8 cellular contexts compared by ENCODE assay signal in the genomic region with DNA sequence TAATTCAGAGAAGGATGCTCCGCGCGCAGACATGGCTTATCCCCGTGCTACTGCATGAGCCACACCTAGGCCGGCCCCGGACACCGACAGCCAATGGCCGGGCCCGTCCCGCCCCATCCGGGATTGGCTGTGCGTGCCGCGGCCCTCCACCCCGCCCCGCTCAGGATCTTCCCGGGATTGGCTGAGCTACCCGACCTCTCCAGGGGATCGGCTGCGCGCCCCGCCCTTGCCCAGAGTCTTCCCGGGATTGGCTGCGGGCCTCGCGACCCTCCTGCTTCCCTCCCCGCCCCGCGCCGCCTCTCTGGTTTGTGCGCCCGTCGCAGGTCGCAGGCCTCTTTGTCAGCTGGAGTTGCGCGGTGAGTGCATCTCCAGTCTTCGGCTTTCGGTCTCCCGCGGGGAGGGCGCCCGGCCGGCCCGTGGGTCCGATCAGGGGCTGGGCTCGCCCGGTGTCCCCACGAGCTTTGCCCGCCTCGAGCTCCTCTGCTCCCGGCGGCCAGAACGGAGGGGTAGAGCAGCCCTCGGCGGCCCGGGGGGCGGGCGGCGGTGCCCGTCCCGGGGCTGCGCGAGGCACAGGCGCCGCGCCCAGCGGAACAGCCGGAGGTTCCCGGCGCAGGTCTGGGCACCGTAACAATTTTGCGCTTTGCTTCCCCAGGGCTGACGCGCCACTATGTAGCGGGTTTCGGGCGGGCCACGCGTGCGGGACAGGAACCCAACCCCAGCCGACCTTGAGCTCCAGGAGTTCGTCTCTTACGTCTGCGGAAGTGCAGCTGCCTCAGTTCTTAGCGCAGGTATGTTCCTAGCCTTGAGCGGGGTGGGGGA. TPM values are rescaled to one million over a fixed set of nuclear protein-coding genes. Genes with fewer than 3 reads are reported as not detected.
A peak's percentile ranks its signal among the peaks of the same experiment; 100 is the strongest.
DNase-seq lines count a peak whose midpoint lies in the region; ATAC-seq and TF ChIP-seq lines count a peak whose summit lies in the region.

No MANE protein-coding gene starts in this region.

- CTCF ChIA-PET in RWPE1 (lab: Yijun Ruan, JAX), result interaction anchor here (1.0 to 1.5 kb wide), 2 partner anchors 167 to 271 kb away, joined by 4 to 7 read pairs; no protein-coding TSS in a partner anchor

- H3K36me3 Mint-ChIP-seq in natural killer cell treated with Interleukin-12 subunit alpha and Interleukin-12 subunit beta and Interleukin-15 and Interleukin-18, amount 100 ng/mL, for 72 hours, result peaks cover 21% of the 10 kb centered on the region

- no peaks in the 10 kb centered on the region for H3K9me3 Mint-ChIP-seq in natural killer cell treated with Interleukin-12 subunit alpha and Interleukin-12 subunit beta and Interleukin-15 and Interleukin-18, amount 100 ng/mL, for 72 hours

- POLR2A ChIA-PET in RWPE1 (lab: Yijun Ruan, JAX; ENCODE audit: low non-redundant PET), result interaction anchor here (0.5 to 1.6 kb wide), 10 partner anchors 10 to 342 kb away, joined by 3 to 19 read pairs (median 3); no protein-coding TSS in a partner anchor

- H3K4me3 Mint-ChIP-seq in natural killer cell treated with Interleukin-12 subunit alpha and Interleukin-12 subunit beta and Interleukin-15 and Interleukin-18, amount 100 ng/mL, for 72 hours, result peak overlapping the region; percentile 92

- H3K27ac Mint-ChIP-seq in natural killer cell treated with Interleukin-12 subunit alpha and Interleukin-12 subunit beta and Interleukin-15 and Interleukin-18, amount 100 ng/mL, for 72 hours, result peak overlapping the region; percentile 75 to 89

- no peak for TF ChIP-seq CTCF in RWPE1 (conservative IDR thresholded peaks at IDR 0.05; ENCODE audit: low read depth)

- no peaks in the 10 kb centered on the region for H3K27me3 Mint-ChIP-seq in natural killer cell treated with Interleukin-12 subunit alpha and Interleukin-12 subunit beta and Interleukin-15 and Interleukin-18, amount 100 ng/mL, for 72 hours

- peak; percentile 96 for DNase-seq in EL
- peak; percentile 52 for DNase-seq in GOT3 (lab: John Stamatoyannopoulos, UW)
- peak; percentile 94 for DNase-seq in LHCN-M2 (ENCODE audit: low read depth)
- DNase-seq in RWPE1 (ENCODE audit: low spot score), result peak; percentile 97
- DNase-seq in activated effector memory CD4-positive, alpha-beta T cell treated with Interleukin-2 at 50 U/mL for 16 hours, result peak; percentile 96
- DNase-seq in fibroblast of peridontal ligament (ENCODE audit: extremely low read depth), result peak; percentile 89
- DNase-seq in natural killer cell treated with Interleukin-12 subunit alpha and Interleukin-12 subunit beta and Interleukin-15 and Interleukin-18, amount 100 ng/mL, for 72 hours (ENCODE audit: low spot score), result peak; percentile 98
- DNase-seq in stimulated activated naive CD4-positive, alpha-beta T cell treated with Interleukin-2 at 50 U/mL for 16 hours (lab: John Stamatoyannopoulos, UW), result peak; percentile 99

- peak; percentile 98 to 99 for ATAC-seq in natural killer cell treated with Interleukin-12 subunit alpha and Interleukin-12 subunit beta and Interleukin-15 and Interleukin-18, amount 100 ng/mL, for 72 hours

- H3K27ac ChIP-seq in RWPE1, result peak overlapping the region; percentile 83

- peaks cover 23 to 31% of the 10 kb centered on the region in 2 donors for H3K4me1 Mint-ChIP-seq in natural killer cell treated with Interleukin-12 subunit alpha and Interleukin-12 subunit beta and Interleukin-15 and Interleukin-18, amount 100 ng/mL, for 72 hours (ENCODE audit: low read depth in 2 of 2)

RNA-seq across cellular contexts. Expression of gene ERVMER34-1, which starts 38.8 kb away (rescaled TPM):
- 0.26 and 0.34 TPM in 2 replicates for total RNA-seq in LHCN-M2 (2014; rRNA removed)
- polyA plus RNA-seq in LHCN-M2 (2012), result 0.04 TPM
- total RNA-seq in natural killer cell treated with Interleukin-12 subunit alpha and Interleukin-12 subunit beta and Interleukin-15 and Interleukin-18, amount 100 ng/mL, for 72 hours, result not detected

RNA-seq across cellular contexts. Expression of gene USP46, which starts 53.3 kb away (rescaled TPM):
- 18.3 and 19.2 TPM in 2 replicates for total RNA-seq in LHCN-M2 (2014; rRNA removed)
- 7.3 TPM for polyA plus RNA-seq in LHCN-M2 (2012)
- 10 to 100 TPM in 1 of 2 donors, 1 to 10 TPM in 1; 9.1 to 15.7 TPM for total RNA-seq in natural killer cell treated with Interleukin-12 subunit alpha and Interleukin-12 subunit beta and Interleukin-15 and Interleukin-18, amount 100 ng/mL, for 72 hours

Comparison
In these comparisons a context has a peak if more than half of its experiments do, and no peak if none do; other contexts are left out.
1. Peak in every context shown above with its lines: DNase-seq, ATAC-seq and H3K27ac ChIP-seq.